In the genomic region with DNA sequence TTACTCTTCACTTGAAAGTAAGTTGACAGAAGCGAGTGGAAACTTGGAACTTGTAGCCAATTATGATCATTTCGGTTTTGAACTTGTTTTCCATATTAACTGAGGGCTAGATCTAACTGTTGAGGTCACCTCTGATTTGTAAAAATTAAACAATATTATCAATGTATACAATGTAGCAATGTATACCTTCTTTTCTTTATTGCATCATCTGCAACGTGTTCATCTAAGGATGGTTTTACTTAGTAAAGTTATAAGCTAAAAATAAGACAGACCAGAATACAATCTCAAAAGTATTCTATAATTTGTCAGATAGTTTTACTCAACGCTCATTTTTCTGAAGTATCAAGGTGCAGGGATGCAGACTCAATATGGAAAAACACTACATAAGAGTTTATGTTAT, we compare ENCODE assay signal across 5 cellular contexts.
"Had no signal": no experiment of that assay in that cellular context is flagged by ENCODE, and none has a peak within 500 bp of the region (broad histone marks: within the 10 kb centered on the region; RNA-seq: fewer than 3 reads in every experiment).

No MANE protein-coding gene starts in this region.

- DNase-seq: KBM-7, KG1 had no signal

- ATAC-seq: K562 had no signal

- H3K27ac ChIP-seq: HL-60 had no signal

- FAIRE-seq: HTR-8/SVneo, K562 had no signal

- H3K4me3 ChIP-seq: K562 had no signal
